ENCODE assay signal across 12 cellular contexts in the genomic region with DNA sequence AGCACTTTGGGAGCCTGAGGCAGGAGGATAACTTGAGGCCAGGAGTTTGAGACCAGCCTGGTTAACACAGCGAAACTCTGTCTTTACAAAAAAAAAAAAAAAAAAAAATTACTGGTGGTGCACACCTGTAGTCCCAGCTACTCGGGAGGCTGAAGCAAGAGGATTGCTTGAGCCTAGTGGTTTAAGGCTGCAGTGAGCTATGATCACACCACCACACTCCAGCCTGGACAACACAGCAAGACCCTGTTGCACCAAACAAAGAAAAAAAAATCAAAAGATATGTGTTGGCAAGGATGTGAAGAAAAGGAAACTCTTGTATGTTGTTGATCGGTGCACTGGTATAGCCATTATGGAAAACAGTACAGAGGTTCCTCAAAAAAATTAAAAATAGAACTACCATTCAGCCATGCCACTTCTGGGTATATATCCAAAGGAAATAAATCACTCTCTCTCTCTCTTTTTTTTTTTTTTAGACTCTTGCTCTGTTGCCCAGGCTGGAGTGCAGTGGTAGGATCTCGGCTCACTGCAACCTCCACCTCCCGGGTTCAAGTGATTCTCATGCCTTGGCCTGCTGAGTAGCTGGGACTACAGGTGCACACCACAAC. TPM values are rescaled to one million over a fixed set of nuclear protein-coding genes. Genes with fewer than 3 reads are reported as not detected.
"Had no signal": no experiment of that assay in that cellular context is flagged by ENCODE, and none has a peak within 500 bp of the region (broad histone marks: within the 10 kb centered on the region; RNA-seq: fewer than 3 reads in every experiment).

No MANE protein-coding gene starts in this region.

- H3K9ac ChIP-seq: GM23248 had no signal

- H3K27ac Mint-ChIP-seq: GM23338, H9, HFFc6 had no signal

- H2AFZ ChIP-seq: GM23248, GM23338 had no signal

- H3K4me3 Mint-ChIP-seq: GM23338, H9, HFFc6 had no signal

- FAIRE-seq: H1, H54 had no signal

- H3K4me2 ChIP-seq: GM23338 had no signal

- H3K9me3 ChIP-seq: HAP-1 had no signal

- H3K4me3 ChIP-seq: GM23248, GM23338, HAP-1 had no signal

- H3K9me3 Mint-ChIP-seq: HFFc6 had no signal

- H3K27ac ChIP-seq: GM23248 had no signal

- ATAC-seq: GM23338, HCT116 had no signal

- H3K36me3 ChIP-seq: HAP-1 had no signal

- DNase-seq: GM23248, GOT3, H7, H9, HCEC 1CT, HFFc6 had no signal

RNA-seq across cellular contexts. Expression of a gene that starts 33.3 kb away (rescaled TPM):
- total RNA-seq: GM23248, GM23338, H1, H4, H7, H9, HFFc6 had no signal
- polyA plus RNA-seq: GM23248, H1 had no signal
